Comparison of ENCODE assay signal across 2 cellular contexts in genomic region chr15:33194704-33195261, GRCh38.
TF ChIP-seq lines count a peak whose summit lies in the region.

Gene FMN1 (minus strand): TSS chr15:33194714. CDS start chr15:33154914, 39,800 bp downstream.

TF ChIP-seq in HCT116, 20 proteins besides CTCF, POLR2A, EP300 and RAD21:
- no peak for TF ChIP-seq ZNF274 (IDR thresholded peaks at IDR 0.05; ENCODE audit: low read depth, low read length)
- TF ChIP-seq SP1 (IDR thresholded peaks at IDR 0.05; ENCODE audit: low read depth): peak; percentile 70

TF ChIP-seq in GM12878, 131 proteins besides CTCF, POLR2A, EP300 and RAD21:
- peak; percentile 33 for TF ChIP-seq FOS (IDR thresholded peaks at IDR 0.05; ENCODE audit: borderline replicate concordance, extremely low read depth, insufficient read length)
- TF ChIP-seq SP1 (IDR thresholded peaks at IDR 0.05; ENCODE audit: low read depth, low read length): peak; percentile 87
- TF ChIP-seq MAX (IDR thresholded peaks at IDR 0.05; ENCODE audit: low read depth, low read length): no peak
- TF ChIP-seq KLF5 (IDR thresholded peaks at IDR 0.05; ENCODE audit: partially characterized antibody): no peak
- TF ChIP-seq SIX5 (IDR thresholded peaks at IDR 0.05; ENCODE audit: low read depth, low read length, severe bottlenecking): no peak
- TF ChIP-seq BHLHE40 (IDR thresholded peaks at IDR 0.05; ENCODE audit: borderline replicate concordance in 1 of 2, low read depth in 2 of 2, low read length in 1 of 2): peak in 1 of 2 experiments; percentile 82; a peak in 2 of 4 replicates
- TF ChIP-seq, protein P1, sequence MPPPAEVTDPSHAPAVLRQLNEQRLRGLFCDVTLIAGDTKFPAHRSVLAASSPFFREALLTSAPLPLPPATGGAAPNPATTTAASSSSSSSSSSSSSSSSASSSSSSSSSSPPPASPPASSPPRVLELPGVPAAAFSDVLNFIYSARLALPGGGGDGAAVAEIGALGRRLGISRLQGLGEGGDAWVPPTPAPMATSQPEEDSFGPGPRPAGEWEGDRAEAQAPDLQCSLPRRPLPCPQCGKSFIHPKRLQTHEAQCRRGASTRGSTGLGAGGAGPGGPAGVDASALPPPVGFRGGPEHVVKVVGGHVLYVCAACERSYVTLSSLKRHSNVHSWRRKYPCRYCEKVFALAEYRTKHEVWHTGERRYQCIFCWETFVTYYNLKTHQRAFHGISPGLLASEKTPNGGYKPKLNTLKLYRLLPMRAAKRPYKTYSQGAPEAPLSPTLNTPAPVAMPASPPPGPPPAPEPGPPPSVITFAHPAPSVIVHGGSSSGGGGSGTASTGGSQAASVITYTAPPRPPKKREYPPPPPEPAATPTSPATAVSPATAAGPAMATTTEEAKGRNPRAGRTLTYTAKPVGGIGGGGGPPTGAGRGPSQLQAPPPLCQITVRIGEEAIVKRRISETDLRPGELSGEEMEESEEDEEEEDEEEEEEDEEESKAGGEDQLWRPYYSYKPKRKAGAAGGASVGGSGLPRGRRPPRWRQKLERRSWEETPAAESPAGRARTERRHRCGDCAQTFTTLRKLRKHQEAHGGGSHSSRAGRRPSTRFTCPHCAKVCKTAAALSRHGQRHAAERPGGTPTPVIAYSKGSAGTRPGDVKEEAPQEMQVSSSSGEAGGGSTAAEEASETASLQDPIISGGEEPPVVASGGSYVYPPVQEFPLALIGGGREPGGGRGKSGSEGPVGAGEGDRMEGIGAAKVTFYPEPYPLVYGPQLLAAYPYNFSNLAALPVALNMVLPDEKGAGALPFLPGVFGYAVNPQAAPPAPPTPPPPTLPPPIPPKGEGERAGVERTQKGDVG (CRISPR knock-in tag; IDR thresholded peaks at IDR 0.05): no peak
- no peak for TF ChIP-seq HDGF (IDR thresholded peaks at IDR 0.05)
- no peak for TF ChIP-seq KAT2A (conservative IDR thresholded peaks at IDR 0.05; ENCODE audit: control insufficient read depth, low read depth, low read length)
- TF ChIP-seq PKNOX1 (IDR thresholded peaks at IDR 0.05): peak; percentile 97
- peak; percentile 96 for TF ChIP-seq PBX3 (IDR thresholded peaks at IDR 0.05; ENCODE audit: insufficient replicate concordance, low read depth, low read length)
- peak; percentile 31; the same call in 1 of the 2 replicates for TF ChIP-seq CREB1 (IDR thresholded peaks at IDR 0.05; ENCODE audit: low read depth)
- TF ChIP-seq KDM1A (IDR thresholded peaks at IDR 0.05; ENCODE audit: borderline replicate concordance): no peak
